In genomic region chr10:73991846-73992245, GRCh38 we compare ENCODE assay signal across 1 cellular context.
A peak's percentile ranks its signal among the peaks of the same experiment; 100 is the strongest.
TF ChIP-seq lines count a peak whose summit lies in the region.

No MANE protein-coding gene starts in this region.

TF ChIP-seq in K562, 482 proteins besides CTCF, POLR2A, EP300 and RAD21 (continued from another document and continues in another):
- TF ChIP-seq CHD7 (IDR thresholded peaks at IDR 0.05; ENCODE audit: low read depth, low read length) (no peak), NCOA1 (IDR thresholded peaks at IDR 0.05; ENCODE audit: low read depth) (peak; percentile 67; the same call in 1 of the 2 replicates), BRCA1 (IDR thresholded peaks at IDR 0.05) (no peak), BRCA1 (CRISPR knock-in tag; IDR thresholded peaks at IDR 0.05) (no peak), BMI1 (IDR thresholded peaks at IDR 0.05; ENCODE audit: low read length) (no peak), EWSR1 (IDR thresholded peaks at IDR 0.05; ENCODE audit: borderline replicate concordance, low read depth, partially characterized antibody) (no peak), ZKSCAN1 (IDR thresholded peaks at IDR 0.05; ENCODE audit: low read depth, low read length) (no peak), CBX3 (IDR thresholded peaks at IDR 0.05; ENCODE audit: borderline replicate concordance in 1 of 2, low read length in 2 of 2) (peak in 1 of 2 experiments; percentile 66; a peak in 1 of 3 replicates), HNRNPK (IDR thresholded peaks at IDR 0.05; ENCODE audit: low read depth, low read length, poor library complexity, severe bottlenecking) (no peak), JUN (IDR thresholded peaks at IDR 0.05; ENCODE audit: borderline replicate concordance, low read depth, low read length) (peak; percentile 31; the same call in 1 of the 2 replicates), JUN (CRISPR knock-in tag; IDR thresholded peaks at IDR 0.05; ENCODE audit: borderline replicate concordance) (no peak), GTF2A2 (tag; IDR thresholded peaks at IDR 0.05) (no peak), MYNN (IDR thresholded peaks at IDR 0.05) (no peak), MYNN (CRISPR knock-in tag; IDR thresholded peaks at IDR 0.05) (no peak), RCOR1 (IDR thresholded peaks at IDR 0.05; ENCODE audit: borderline replicate concordance in 1 of 2, low read depth in 2 of 2, low read length in 2 of 2) (peak in 1 of 2 experiments; percentile 56; a peak in 1 of 4 replicates), CC2D1A (IDR thresholded peaks at IDR 0.05) (peak; percentile 33; the same call in 1 of the 2 replicates), CCNT2 (IDR thresholded peaks at IDR 0.05; ENCODE audit: borderline replicate concordance, extremely low read depth, insufficient read length, low read depth, low read length) (no peak), HMG20B (CRISPR knock-in tag; IDR thresholded peaks at IDR 0.05) (no peak), SMC3 (conservative IDR thresholded peaks at IDR 0.05; ENCODE audit: insufficient read depth, low read depth, low read length) (no peak), ZNF444 (CRISPR knock-in tag; IDR thresholded peaks at IDR 0.05) (no peak), COPS2 (conservative IDR thresholded peaks at IDR 0.05) (no peak), SPI1 (IDR thresholded peaks at IDR 0.05; ENCODE audit: borderline replicate concordance, low read depth, low read length) (peak; percentile 57; the same call in 1 of the 2 replicates), ZBTB33 (CRISPR knock-in tag; IDR thresholded peaks at IDR 0.05) (0 out of 2 replicates have a peak, but pooled peaks have one; percentile 7), GTF2B (IDR thresholded peaks at IDR 0.05; ENCODE audit: extremely low read depth, insufficient read length) (no peak), ZNF589 (CRISPR knock-in tag; IDR thresholded peaks at IDR 0.05; ENCODE audit: low read depth) (peak; percentile 72; the same call in 1 of the 2 replicates), L3MBTL2 (IDR thresholded peaks at IDR 0.05) (peak; percentile 80), CEBPB (tag; IDR thresholded peaks at IDR 0.05) (no peak), U2AF2 (optimal IDR thresholded peaks at IDR 0.05; ENCODE audit: low read depth, low read length) (no peak)
- TF ChIP-seq, protein P1, sequence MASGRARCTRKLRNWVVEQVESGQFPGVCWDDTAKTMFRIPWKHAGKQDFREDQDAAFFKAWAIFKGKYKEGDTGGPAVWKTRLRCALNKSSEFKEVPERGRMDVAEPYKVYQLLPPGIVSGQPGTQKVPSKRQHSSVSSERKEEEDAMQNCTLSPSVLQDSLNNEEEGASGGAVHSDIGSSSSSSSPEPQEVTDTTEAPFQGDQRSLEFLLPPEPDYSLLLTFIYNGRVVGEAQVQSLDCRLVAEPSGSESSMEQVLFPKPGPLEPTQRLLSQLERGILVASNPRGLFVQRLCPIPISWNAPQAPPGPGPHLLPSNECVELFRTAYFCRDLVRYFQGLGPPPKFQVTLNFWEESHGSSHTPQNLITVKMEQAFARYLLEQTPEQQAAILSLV (tag; IDR thresholded peaks at IDR 0.05): no peak
- TF ChIP-seq, protein P2, sequence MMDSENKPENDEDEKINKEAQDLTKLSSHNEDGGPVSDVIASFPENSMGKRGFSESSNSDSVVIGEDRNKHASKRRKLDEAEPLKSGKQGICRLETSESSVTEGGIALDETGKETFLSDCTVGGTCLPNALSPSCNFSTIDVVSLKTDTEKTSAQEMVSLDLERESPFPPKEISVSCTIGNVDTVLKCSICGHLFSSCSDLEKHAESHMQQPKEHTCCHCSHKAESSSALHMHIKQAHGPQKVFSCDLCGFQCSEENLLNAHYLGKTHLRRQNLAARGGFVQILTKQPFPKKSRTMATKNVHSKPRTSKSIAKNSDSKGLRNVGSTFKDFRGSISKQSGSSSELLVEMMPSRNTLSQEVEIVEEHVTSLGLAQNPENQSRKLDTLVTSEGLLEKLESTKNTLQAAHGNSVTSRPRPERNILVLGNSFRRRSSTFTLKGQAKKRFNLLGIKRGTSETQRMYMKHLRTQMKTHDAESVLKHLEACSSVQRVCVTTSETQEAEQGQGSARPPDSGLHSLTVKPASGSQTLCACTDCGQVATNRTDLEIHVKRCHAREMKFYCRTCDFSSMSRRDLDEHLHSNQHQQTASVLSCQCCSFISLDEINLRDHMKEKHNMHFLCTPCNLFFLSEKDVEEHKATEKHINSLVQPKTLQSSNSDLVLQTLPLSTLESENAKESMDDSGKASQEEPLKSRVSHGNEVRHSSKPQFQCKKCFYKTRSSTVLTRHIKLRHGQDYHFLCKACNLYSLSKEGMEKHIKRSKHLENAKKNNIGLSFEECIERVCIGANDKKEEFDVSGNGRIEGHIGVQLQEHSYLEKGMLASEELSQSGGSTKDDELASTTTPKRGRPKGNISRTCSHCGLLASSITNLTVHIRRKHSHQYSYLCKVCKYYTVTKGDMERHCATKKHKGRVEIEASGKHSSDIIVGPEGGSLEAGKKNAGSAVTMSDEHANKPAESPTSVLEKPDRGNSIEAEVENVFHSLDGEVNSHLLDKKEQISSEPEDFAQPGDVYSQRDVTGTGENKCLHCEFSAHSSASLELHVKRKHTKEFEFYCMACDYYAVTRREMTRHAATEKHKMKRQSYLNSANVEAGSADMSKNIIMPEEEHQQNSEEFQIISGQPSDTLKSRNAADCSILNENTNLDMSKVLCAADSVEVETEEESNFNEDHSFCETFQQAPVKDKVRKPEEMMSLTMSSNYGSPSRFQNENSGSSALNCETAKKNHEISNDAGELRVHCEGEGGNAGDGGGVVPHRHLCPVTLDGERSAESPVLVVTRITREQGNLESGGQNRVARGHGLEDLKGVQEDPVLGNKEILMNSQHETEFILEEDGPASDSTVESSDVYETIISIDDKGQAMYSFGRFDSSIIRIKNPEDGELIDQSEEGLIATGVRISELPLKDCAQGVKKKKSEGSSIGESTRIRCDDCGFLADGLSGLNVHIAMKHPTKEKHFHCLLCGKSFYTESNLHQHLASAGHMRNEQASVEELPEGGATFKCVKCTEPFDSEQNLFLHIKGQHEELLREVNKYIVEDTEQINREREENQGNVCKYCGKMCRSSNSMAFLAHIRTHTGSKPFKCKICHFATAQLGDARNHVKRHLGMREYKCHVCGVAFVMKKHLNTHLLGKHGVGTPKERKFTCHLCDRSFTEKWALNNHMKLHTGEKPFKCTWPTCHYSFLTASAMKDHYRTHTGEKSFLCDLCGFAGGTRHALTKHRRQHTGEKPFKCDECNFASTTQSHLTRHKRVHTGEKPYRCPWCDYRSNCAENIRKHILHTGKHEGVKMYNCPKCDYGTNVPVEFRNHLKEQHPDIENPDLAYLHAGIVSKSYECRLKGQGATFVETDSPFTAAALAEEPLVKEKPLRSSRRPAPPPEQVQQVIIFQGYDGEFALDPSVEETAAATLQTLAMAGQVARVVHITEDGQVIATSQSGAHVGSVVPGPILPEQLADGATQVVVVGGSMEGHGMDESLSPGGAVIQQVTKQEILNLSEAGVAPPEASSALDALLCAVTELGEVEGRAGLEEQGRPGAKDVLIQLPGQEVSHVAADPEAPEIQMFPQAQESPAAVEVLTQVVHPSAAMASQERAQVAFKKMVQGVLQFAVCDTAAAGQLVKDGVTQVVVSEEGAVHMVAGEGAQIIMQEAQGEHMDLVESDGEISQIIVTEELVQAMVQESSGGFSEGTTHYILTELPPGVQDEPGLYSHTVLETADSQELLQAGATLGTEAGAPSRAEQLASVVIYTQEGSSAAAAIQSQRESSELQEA (IDR thresholded peaks at IDR 0.05; ENCODE audit: low read depth): 0 out of 2 replicates have a peak, but pooled peaks have one; percentile 12
- TF ChIP-seq, protein P3, sequence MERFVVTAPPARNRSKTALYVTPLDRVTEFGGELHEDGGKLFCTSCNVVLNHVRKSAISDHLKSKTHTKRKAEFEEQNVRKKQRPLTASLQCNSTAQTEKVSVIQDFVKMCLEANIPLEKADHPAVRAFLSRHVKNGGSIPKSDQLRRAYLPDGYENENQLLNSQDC (CRISPR knock-in tag; IDR thresholded peaks at IDR 0.05): no peak
- TF ChIP-seq, protein P4, sequence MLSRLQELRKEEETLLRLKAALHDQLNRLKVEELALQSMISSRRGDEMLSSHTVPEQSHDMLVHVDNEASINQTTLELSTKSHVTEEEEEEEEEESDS (CRISPR knock-in tag; IDR thresholded peaks at IDR 0.05): no peak
